ENCODE assay signal across 13 cellular contexts in the genomic region with DNA sequence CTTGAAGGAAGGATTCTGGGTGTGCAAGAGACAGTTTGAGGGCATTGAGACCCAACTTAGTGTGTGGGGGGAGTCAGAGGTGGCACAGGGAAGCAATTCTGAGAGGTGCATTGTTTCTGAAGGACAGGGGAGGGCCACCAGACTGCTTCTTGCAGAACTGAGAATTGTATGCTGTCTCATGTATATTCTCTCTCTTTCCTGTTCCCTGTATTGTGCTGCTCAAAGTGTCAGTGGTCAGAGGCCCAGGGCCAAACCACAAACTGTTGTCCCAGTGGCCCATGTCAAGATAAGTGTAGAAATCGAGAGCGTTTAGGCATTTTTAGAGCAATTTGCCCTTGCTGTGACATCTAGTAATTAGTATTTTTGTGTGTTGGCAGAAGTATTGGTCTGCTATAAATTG.
DNase-seq lines count a peak whose midpoint lies in the region; ATAC-seq, FAIRE-seq and TF ChIP-seq lines count a peak whose summit lies in the region.
"Had no signal": no experiment of that assay in that cellular context is flagged by ENCODE, and none has a peak within 500 bp of the region (broad histone marks: within the 10 kb centered on the region; RNA-seq: fewer than 3 reads in every experiment).

No MANE protein-coding gene starts in this region.

- BruUV-seq in HepG2 (replicated peaks; lab: Mats Ljungman, UMichigan): no TSS peak

- no peaks in the 10 kb centered on the region for H3K79me2 ChIP-seq in HepG2 (ENCODE audit: insufficient read depth, low read length)

- WGBS in liver: 54% methylated on average over 2 of the region's 2 CpGs
- 4% methylated on average over 2 of the region's 2 CpGs for WGBS in HepG2 (ENCODE audit: low lambda C conversion rate)

- no peak for TF ChIP-seq EP300 in HepG2 (IDR thresholded peaks at IDR 0.05; ENCODE audit: low read depth in 2 of 2, low read length in 2 of 2)
- no peak for TF ChIP-seq EP300 in HepG2 (CRISPR knock-in tag; IDR thresholded peaks at IDR 0.05; ENCODE audit: borderline replicate concordance)

- H3K9me3 ChIP-seq in liver (ENCODE audit: control insufficient read depth in 4 of 4, low read length in 3 of 4) (no peaks in the 10 kb centered on the region), HepG2 (ENCODE audit: low read length) (no peaks in the 10 kb centered on the region), uterus (no peaks in the 10 kb centered on the region)

- intact Hi-C loops in HepG2 (cut with micrococcal nuclease; ENCODE audit: unreplicated experiment): no loop called here
- intact Hi-C loops in uterus (cut with DNase I; ENCODE audit: low total_unique reads): no loop called here

- H3K4me3 ChIP-seq in liver (ENCODE audit: low read depth in 1 of 3, low read length in 3 of 3) (no peak overlapping the region), HepG2 (replicated peaks in 1 of 3; ENCODE audit: insufficient read depth in 1 of 3, low read depth in 2 of 3, low read length in 3 of 3) (no peak overlapping the region), uterus (no peak overlapping the region)

- H3K27me3 ChIP-seq in liver (ENCODE audit: control insufficient read depth in 4 of 4, insufficient read depth in 4 of 4, low read length in 3 of 4) (peaks cover 0 to 6% (median 2%) of the 10 kb centered on the region in 4 donors), HepG2 (ENCODE audit: control insufficient read depth in 1 of 2, insufficient read depth in 2 of 2, low read length in 2 of 2) (no peaks in the 10 kb centered on the region), uterus (no peaks in the 10 kb centered on the region)

- no peak overlapping the region for H3K9ac ChIP-seq in liver (ENCODE audit: low read depth in 1 of 2, low read length in 2 of 2)
- H3K9ac ChIP-seq in HepG2 (ENCODE audit: insufficient read depth, low read depth, low read length): no peak overlapping the region

- CTCF ChIA-PET in HepG2 (lab: Yijun Ruan, JAX; ENCODE audit: low intra/inter-chr PET ratio, low total read pairs): no interaction called here

- TF ChIP-seq POLR2A in HepG2 (IDR thresholded peaks at IDR 0.05; ENCODE audit: insufficient read depth in 1 of 2, low read depth in 2 of 2, low read length in 2 of 2): no peak
- no peak for TF ChIP-seq POLR2A in uterus (IDR thresholded peaks at IDR 0.05)

- ATAC-seq in HepG2 (no peak), HG03139 (IDR thresholded peaks at IDR 0.05; ENCODE audit: unreplicated experiment) (peak; percentile 73), GM19397 (IDR thresholded peaks at IDR 0.05; ENCODE audit: unreplicated experiment) (no peak)

- H3K4me2 ChIP-seq in HepG2 (ENCODE audit: low read depth, low read length): no peak overlapping the region

- in situ Hi-C loops in HepG2 (cut with HindIII; ENCODE audit: extremely low pct_ligation_motif_present, low pct_unique_long_range_greater_than_20kb): no loop called here

- H3K36me3 ChIP-seq in liver (ENCODE audit: control insufficient read depth in 4 of 4, insufficient read depth in 3 of 4, low read depth in 1 of 4, low read length in 3 of 4) (no peaks in the 10 kb centered on the region), HepG2 (replicated peaks in 1 of 2; ENCODE audit: control insufficient read depth in 1 of 2, insufficient read depth in 2 of 2, low read length in 2 of 2) (no peaks in the 10 kb centered on the region), uterus (no peaks in the 10 kb centered on the region)

- TF ChIP-seq CTCF in liver (IDR thresholded peaks at IDR 0.05; ENCODE audit: low read depth, low read length, missing input control) (no peak), HepG2 (CRISPR knock-in tag; IDR thresholded peaks at IDR 0.05) (no peak), uterus (IDR thresholded peaks at IDR 0.05) (no peak)

- no peaks in the 10 kb centered on the region for H4K20me1 ChIP-seq in HepG2 (ENCODE audit: insufficient read depth, low read length)

- POLR2A ChIA-PET in HepG2 (lab: Yijun Ruan, JAX): no interaction called here

- H3K4me1 ChIP-seq in liver (ENCODE audit: control insufficient read depth in 4 of 4, insufficient read depth in 4 of 4, low read length in 3 of 4) (no peaks in the 10 kb centered on the region), HepG2 (ENCODE audit: insufficient read depth, low read length) (no peaks in the 10 kb centered on the region), uterus (no peaks in the 10 kb centered on the region)

- no peak overlapping the region for H3K27ac ChIP-seq in liver (ENCODE audit: low read depth in 1 of 2, low read length in 2 of 2)
- no peak overlapping the region for H3K27ac ChIP-seq in HepG2 (ENCODE audit: extremely low read length, insufficient read depth, low read length)
- peak overlapping the region in 1 of 2 donors; percentile 10 for H3K27ac ChIP-seq in uterus

- no peak for DNase-seq in HepG2 (ENCODE audit: low spot score)
- peak; percentile 97 for DNase-seq in OCI-M1 (lab: John Stamatoyannopoulos, UW)
- DNase-seq in uterus: no peak
- DNase-seq in NCI-H524 (lab: John Stamatoyannopoulos, UW): no peak
- DNase-seq in NCI-H82 (lab: John Stamatoyannopoulos, UW): no peak
- DNase-seq: 8988T; activated naive CD8-positive, alpha-beta T cell treated with anti-CD3 and anti-CD28 coated beads for 36 hours; GOT3; NK-92 treated with Interleukin-12 subunit alpha and Interleukin-12 subunit beta, amount 100 ng/mL, for 24 hours had no signal

- TF ChIP-seq RAD21 in liver (IDR thresholded peaks at IDR 0.05) (peak in 1 of 2 donors; percentile 4), HepG2 (CRISPR knock-in tag; IDR thresholded peaks at IDR 0.05) (no peak)

- no peak overlapping the region for H2AFZ ChIP-seq in HepG2 (ENCODE audit: low read length)

- no peak for FAIRE-seq in HepG2 (lab: Jason Lieb, UNC)
- FAIRE-seq: D721Med had no signal

TF ChIP-seq in liver, 16 proteins besides CTCF, POLR2A, EP300 and RAD21:
- TF ChIP-seq HNF4A (conservative IDR thresholded peaks at IDR 0.05) (no peak), HNF4G (IDR thresholded peaks at IDR 0.05) (no peak), SP1 (IDR thresholded peaks at IDR 0.05) (peak; percentile 14), FOXA2 (IDR thresholded peaks at IDR 0.05) (no peak), RXRA (IDR thresholded peaks at IDR 0.05) (peak; percentile 24 to 26), NR2F2 (IDR thresholded peaks at IDR 0.05) (peak; percentile 88), JUND (IDR thresholded peaks at IDR 0.05) (no peak)

TF ChIP-seq in HepG2, 621 proteins besides CTCF, POLR2A, EP300 and RAD21:
- no peak for TF ChIP-seq ZFP62 (CRISPR knock-in tag; IDR thresholded peaks at IDR 0.05)
- no peak for TF ChIP-seq FOSL2 (CRISPR knock-in tag; IDR thresholded peaks at IDR 0.05)
- no peak for TF ChIP-seq NFYB (CRISPR knock-in tag; IDR thresholded peaks at IDR 0.05)
- no peak for TF ChIP-seq HHEX (CRISPR knock-in tag; IDR thresholded peaks at IDR 0.05)
- TF ChIP-seq KMT2B (CRISPR knock-in tag; IDR thresholded peaks at IDR 0.05): no peak
- TF ChIP-seq SAP130 (CRISPR knock-in tag; IDR thresholded peaks at IDR 0.05; ENCODE audit: low read depth): no peak
- TF ChIP-seq RAD51 (IDR thresholded peaks at IDR 0.05; ENCODE audit: borderline replicate concordance): no peak
- TF ChIP-seq, protein P1, sequence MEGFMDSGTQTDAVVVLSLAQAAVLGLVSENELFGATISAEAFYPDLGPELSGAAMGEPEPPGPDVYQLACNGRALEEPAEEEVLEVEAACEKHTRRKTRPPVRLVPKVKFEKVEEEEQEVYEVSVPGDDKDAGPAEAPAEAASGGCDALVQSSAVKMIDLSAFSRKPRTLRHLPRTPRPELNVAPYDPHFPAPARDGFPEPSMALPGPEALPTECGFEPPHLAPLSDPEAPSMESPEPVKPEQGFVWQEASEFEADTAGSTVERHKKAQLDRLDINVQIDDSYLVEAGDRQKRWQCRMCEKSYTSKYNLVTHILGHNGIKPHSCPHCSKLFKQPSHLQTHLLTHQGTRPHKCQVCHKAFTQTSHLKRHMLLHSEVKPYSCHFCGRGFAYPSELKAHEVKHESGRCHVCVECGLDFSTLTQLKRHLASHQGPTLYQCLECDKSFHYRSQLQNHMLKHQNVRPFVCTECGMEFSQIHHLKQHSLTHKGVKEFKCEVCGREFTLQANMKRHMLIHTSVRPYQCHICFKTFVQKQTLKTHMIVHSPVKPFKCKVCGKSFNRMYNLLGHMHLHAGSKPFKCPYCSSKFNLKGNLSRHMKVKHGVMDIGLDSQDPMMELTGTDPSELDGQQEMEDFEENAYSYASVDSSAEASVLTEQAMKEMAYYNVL (CRISPR knock-in tag; IDR thresholded peaks at IDR 0.05; ENCODE audit: borderline replicate concordance): no peak
- no peak for TF ChIP-seq MEIS2 (CRISPR knock-in tag; IDR thresholded peaks at IDR 0.05)
- TF ChIP-seq CEBPG (CRISPR knock-in tag; IDR thresholded peaks at IDR 0.05): no peak
TF ChIP-seq in HepG2: peak in this region for 0.
